Comparison of ENCODE assay signal across 1 cellular context in genomic region chr2:27079233-27080139, GRCh38.
TF ChIP-seq lines count a peak whose summit lies in the region.

No MANE protein-coding gene starts in this region.

TF ChIP-seq in H1, 55 proteins besides CTCF, POLR2A, EP300 and RAD21:
- TF ChIP-seq TBP (IDR thresholded peaks at IDR 0.05; ENCODE audit: low read depth, low read length) (no peak), CBX5 (IDR thresholded peaks at IDR 0.05; ENCODE audit: low read depth, low read length) (no peak), KDM1A (IDR thresholded peaks at IDR 0.05; ENCODE audit: borderline replicate concordance, low read length) (no peak), CTBP2 (IDR thresholded peaks at IDR 0.05; ENCODE audit: borderline replicate concordance, insufficient read depth, insufficient read length, low read length) (no peak), BRCA1 (IDR thresholded peaks at IDR 0.05; ENCODE audit: low read depth, low read length) (no peak), SAP30 (IDR thresholded peaks at IDR 0.05; ENCODE audit: insufficient read depth, insufficient replicate concordance, low read length) (no peak), SUZ12 (IDR thresholded peaks at IDR 0.05; ENCODE audit: low read length) (no peak), ATF3 (IDR thresholded peaks at IDR 0.05; ENCODE audit: insufficient read depth, low read depth, low read length) (no peak), TEAD4 (IDR thresholded peaks at IDR 0.05; ENCODE audit: low read depth, low read length) (no peak), KDM5A (IDR thresholded peaks at IDR 0.05; ENCODE audit: low read length) (no peak), USF2 (IDR thresholded peaks at IDR 0.05; ENCODE audit: low read length) (no peak), SRF (IDR thresholded peaks at IDR 0.05; ENCODE audit: low read depth, low read length) (no peak), TAF1 (IDR thresholded peaks at IDR 0.05; ENCODE audit: low read depth, low read length) (no peak), ATF2 (IDR thresholded peaks at IDR 0.05; ENCODE audit: low read length) (no peak)
